ENCODE assay signal across 15 cellular contexts in the genomic region with DNA sequence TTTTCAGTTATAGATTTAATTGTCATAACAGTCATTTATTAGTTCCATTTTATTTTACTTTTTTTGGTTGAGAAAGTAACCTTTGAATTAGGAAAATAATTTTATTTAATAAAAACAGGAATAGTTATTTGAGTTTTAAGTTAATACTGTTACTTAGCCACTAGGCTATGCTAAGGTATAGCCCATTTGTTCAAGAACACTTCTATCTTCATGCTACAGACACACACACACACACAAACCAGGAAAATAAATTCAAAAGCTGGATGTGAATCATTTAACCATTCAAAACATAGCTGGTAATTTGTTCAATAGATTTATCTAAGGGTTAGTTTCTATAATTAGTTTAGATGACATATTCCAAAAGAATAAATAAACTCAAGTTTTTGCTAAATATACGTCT.
DNase-seq lines count a peak whose midpoint lies in the region; ATAC-seq, FAIRE-seq and TF ChIP-seq lines count a peak whose summit lies in the region.
"Had no signal": no experiment of that assay in that cellular context is flagged by ENCODE, and none has a peak within 500 bp of the region (broad histone marks: within the 10 kb centered on the region; RNA-seq: fewer than 3 reads in every experiment).

No MANE protein-coding gene starts in this region.

- no peak overlapping the region for H3K4me3 ChIP-seq in bronchial epithelial cell (ENCODE audit: low read depth, low read length)

- no peak for ATAC-seq in HG03469 (IDR thresholded peaks at IDR 0.05; ENCODE audit: unreplicated experiment)
- ATAC-seq in HG03097 (IDR thresholded peaks at IDR 0.05; ENCODE audit: low FRiP score, unreplicated experiment) = no peak

- H3K27me3 ChIP-seq in bronchial epithelial cell (ENCODE audit: control insufficient read depth, insufficient read depth, low read length) = no peaks in the 10 kb centered on the region

- DNase-seq in COR-L47 (lab: John Stamatoyannopoulos, UW) (peak; percentile 4), bronchial epithelial cell (ENCODE audit: low read depth) (peak; percentile 7), kidney tubule cell (ENCODE audit: low spot score) (peak; percentile 21), cortex of kidney (lab: John Stamatoyannopoulos, UW) (no peak)
- no peak for DNase-seq in effector CD8-positive, alpha-beta T cell (lab: John Stamatoyannopoulos, UW)
- DNase-seq: activated naive CD4-positive, alpha-beta T cell treated with anti-CD3 and anti-CD28 coated beads, Interleukin-2, amount 10 ng/mL, durations not matched to agents 7 days and 5 days; C1 segment of cervical spinal cord; NCI-H526 treated with DMSO at 0.1 percent for 48 hours; SIG-M5 had no signal

- FAIRE-seq in bronchial epithelial cell (lab: Jason Lieb, UNC) = no peak
- FAIRE-seq: GM18507, HTR-8/SVneo, islet of Langerhans had no signal

- TF ChIP-seq CTCF in LNCAP (IDR thresholded peaks at IDR 0.05) (peak; percentile 55), bronchial epithelial cell (IDR thresholded peaks at IDR 0.05; ENCODE audit: insufficient read depth, low read length, severe bottlenecking) (no peak)

- H3K36me3 ChIP-seq in bronchial epithelial cell (ENCODE audit: control insufficient read depth, insufficient read depth, low read length) = no peaks in the 10 kb centered on the region

Comparison
In these comparisons a context has a peak if more than half of its experiments do, and no peak if none do; other contexts are left out.
1. DNase-seq: peak in COR-L47 (single experiment), bronchial epithelial cell (single experiment) and kidney tubule cell (single experiment); none in cortex of kidney (single experiment) and effector CD8-positive, alpha-beta T cell (single experiment).